In genomic region chr14:89836830-89837469, GRCh38 we compare ENCODE assay signal across 27 cellular contexts.
"Had no signal": no experiment of that assay in that cellular context is flagged by ENCODE, and none has a peak within 500 bp of the region (broad histone marks: within the 10 kb centered on the region; RNA-seq: fewer than 3 reads in every experiment).

No MANE protein-coding gene starts in this region.

- FAIRE-seq: endometrium, islet of Langerhans, keratinocyte had no signal

- H3K27ac Mint-ChIP-seq: dendritic cell treated with granulocyte-macrophage colony-stimulating factor and Interleukin-4, amounts not matched to agents 40 ng/mL and 50 ng/mL, for 4 days; effector memory CD8-positive, alpha-beta T cell; endodermal cell; mesothelial cell of epicardium; naive thymus-derived CD4-positive, alpha-beta T cell had no signal

- H3K27me3 ChIP-seq: colonic mucosa, esophagus squamous epithelium, gastrocnemius medialis, heart right ventricle had no signal

- H3K4me3 Mint-ChIP-seq: dendritic cell treated with granulocyte-macrophage colony-stimulating factor and Interleukin-4, amounts not matched to agents 40 ng/mL and 50 ng/mL, for 4 days; effector memory CD8-positive, alpha-beta T cell; endodermal cell; mesothelial cell of epicardium; naive thymus-derived CD4-positive, alpha-beta T cell had no signal

- H3K4me1 Mint-ChIP-seq: naive thymus-derived CD4-positive, alpha-beta T cell had no signal

- H3K4me1 ChIP-seq: colonic mucosa, esophagus squamous epithelium, gastrocnemius medialis, heart right ventricle, left ventricle myocardium inferior, lower lobe of right lung had no signal

- H3K27me3 Mint-ChIP-seq: dendritic cell treated with granulocyte-macrophage colony-stimulating factor and Interleukin-4, amounts not matched to agents 40 ng/mL and 50 ng/mL, for 4 days; effector memory CD8-positive, alpha-beta T cell had no signal

- DNase-seq: colonic mucosa; cortex of kidney; effector CD8-positive, alpha-beta T cell; effector memory CD8-positive, alpha-beta T cell; endodermal cell; erythroblast; esophagus squamous epithelium; foreskin fibroblast; foreskin melanocyte; gastrocnemius medialis; glutamatergic neuron; head of caudate nucleus; heart right ventricle; hippocampal formation; left cardiac atrium; left ventricle myocardium inferior; lower lobe of right lung; mesenchymal stem cell; mucosa of descending colon; naive thymus-derived CD4-positive, alpha-beta T cell had no signal

- H3K36me3 ChIP-seq: colonic mucosa, esophagus squamous epithelium, gastrocnemius medialis, heart right ventricle, left ventricle myocardium inferior, lower lobe of right lung had no signal

- H3K4me3 ChIP-seq: colonic mucosa, esophagus squamous epithelium, gastrocnemius medialis, heart right ventricle, left ventricle myocardium inferior, lower lobe of right lung, mucosa of descending colon had no signal

- H3K27ac ChIP-seq: colonic mucosa, epithelial cell of prostate, esophagus squamous epithelium, gastrocnemius medialis, heart right ventricle, left ventricle myocardium inferior, lower lobe of right lung had no signal

- H3K9me3 Mint-ChIP-seq: dendritic cell treated with granulocyte-macrophage colony-stimulating factor and Interleukin-4, amounts not matched to agents 40 ng/mL and 50 ng/mL, for 4 days; effector memory CD8-positive, alpha-beta T cell had no signal

- ATAC-seq: effector memory CD8-positive, alpha-beta T cell; esophagus mucosa; gastrocnemius medialis; heart right ventricle; left cardiac atrium; lower lobe of right lung; mucosa of descending colon; naive thymus-derived CD4-positive, alpha-beta T cell had no signal

- H3K9me3 ChIP-seq: colonic mucosa, esophagus squamous epithelium, gastrocnemius medialis, lower lobe of right lung, mucosa of descending colon had no signal
